In the genomic region with DNA sequence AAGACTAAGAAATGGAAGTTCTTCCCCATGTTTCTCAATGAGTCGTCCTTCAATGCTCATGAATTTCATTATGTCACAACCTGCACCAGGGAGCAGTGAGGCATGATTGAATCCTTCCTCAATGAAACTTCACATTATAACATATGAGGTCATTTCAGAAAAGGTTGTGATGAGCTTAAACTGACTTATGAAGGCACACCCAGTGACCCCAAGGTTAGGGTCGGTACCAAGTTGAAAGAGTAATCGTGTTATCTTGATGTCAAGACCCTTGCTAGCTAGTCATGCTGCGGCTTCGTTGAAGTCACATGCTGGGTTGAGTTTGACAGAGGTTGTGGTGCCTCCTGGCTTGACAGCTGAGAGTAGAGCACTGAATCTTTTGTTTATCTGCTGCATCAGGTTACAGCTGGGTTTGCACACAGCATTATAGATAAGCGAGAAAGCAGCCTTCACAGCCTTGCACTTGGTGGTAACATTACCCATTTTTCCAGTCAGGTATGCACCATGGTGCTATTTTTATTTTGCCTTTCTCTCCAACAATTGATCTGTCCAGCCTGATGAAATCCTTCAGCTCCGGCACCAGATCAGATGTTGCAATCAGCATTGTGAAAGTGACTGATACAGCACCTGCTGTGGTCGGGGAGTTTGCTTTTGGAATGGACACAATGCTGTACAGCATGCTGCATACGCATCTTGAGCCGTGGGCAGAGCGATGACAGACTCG, we compare ENCODE assay signal across 12 cellular contexts.
DNase-seq lines count a peak whose midpoint lies in the region; TF ChIP-seq lines count a peak whose summit lies in the region.
"Had no signal": no experiment of that assay in that cellular context is flagged by ENCODE, and none has a peak within 500 bp of the region (broad histone marks: within the 10 kb centered on the region; RNA-seq: fewer than 3 reads in every experiment).

No MANE protein-coding gene starts in this region.

- H3K27ac ChIP-seq in VCaP: peak overlapping the region; percentile 61
- H3K27ac ChIP-seq: pancreas had no signal

- in situ Hi-C loops in G401 (cut with HindIII; ENCODE audit: low sequenced_read_pairs): no loop called here

- TF ChIP-seq CTCF in VCaP (conservative IDR thresholded peaks at IDR 0.05): no peak

- DNase-seq in COLO668 (lab: John Stamatoyannopoulos, UW; ENCODE audit: unreplicated experiment): peak; percentile 64
- peak; percentile 64 for DNase-seq in HuH-7.5 (ENCODE audit: low spot score)
- DNase-seq in kidney tubule cell (ENCODE audit: low spot score): peak; percentile 84
- DNase-seq in activated CD8-positive, alpha-beta memory T cell treated with anti-CD3 and anti-CD28 coated beads, Interleukin-2, amount 50 U/mL, for 48 hours: no peak
- DNase-seq in G401 (ENCODE audit: low spot score): no peak
- DNase-seq in effector CD8-positive, alpha-beta T cell (lab: John Stamatoyannopoulos, UW): no peak
- no peak for DNase-seq in GM19240 (ENCODE audit: insufficient read length, low spot score)
- DNase-seq: activated CD8-positive, alpha-beta memory T cell treated with anti-CD3 and anti-CD28 coated beads for 24 hours; central memory CD4-positive, alpha-beta T cell; pancreas; testis had no signal

Comparison
In these comparisons a context has a peak if more than half of its experiments do, and no peak if none do; other contexts are left out.
1. DNase-seq: peak in COLO668 (single experiment), HuH-7.5 (single experiment) and kidney tubule cell (single experiment); none in activated CD8-positive, alpha-beta memory T cell treated with anti-CD3 and anti-CD28 coated beads, Interleukin-2, amount 50 U/mL, for 48 hours (single experiment), G401 (single experiment), effector CD8-positive, alpha-beta T cell (single experiment) and GM19240 (single experiment).